ENCODE assay signal across 19 cellular contexts in genomic region chr21:27649323-27649722, GRCh38.
A peak's percentile ranks its signal among the peaks of the same experiment; 100 is the strongest.
DNase-seq lines count a peak whose midpoint lies in the region; ATAC-seq and TF ChIP-seq lines count a peak whose summit lies in the region.
"Had no signal": no experiment of that assay in that cellular context is flagged by ENCODE, and none has a peak within 500 bp of the region (broad histone marks: within the 10 kb centered on the region; RNA-seq: fewer than 3 reads in every experiment).

No MANE protein-coding gene starts in this region.

- H3K9me3 ChIP-seq in CD8-positive, alpha-beta memory T cell (ENCODE audit: low read length) = no peaks in the 10 kb centered on the region
- H3K9me3 ChIP-seq in heart right ventricle = no peaks in the 10 kb centered on the region
- H3K9me3 ChIP-seq: BLaER1, left lung, neutrophil, vagina had no signal

- WGBS in heart right ventricle, 2 donors = 56 to 64% methylated on average over 4 of the region's 4 CpGs

- no peak for ATAC-seq in heart right ventricle
- ATAC-seq: T-helper 17 cell had no signal

- no peaks in the 10 kb centered on the region for H3K27me3 Mint-ChIP-seq in activated T-helper 2 cell treated with anti-CD3 and anti-CD28 coated beads, Interferon-gamma antibody, Interleukin-2, Interleukin-4, amounts not matched to agents 10 μg/mL and 5 μg/mL and 100 μg/mL, durations not matched to agents 14 hours and 24 hours and 36 hours (ENCODE audit: low read depth)
- H3K27me3 Mint-ChIP-seq in CD8-positive, alpha-beta memory T cell = no peaks in the 10 kb centered on the region
- H3K27me3 Mint-ChIP-seq: T-helper 17 cell had no signal

- CTCF ChIA-PET in CD8-positive, alpha-beta memory T cell (lab: Charles Lee) = no interaction called here

- no peak overlapping the region for H3K4me3 Mint-ChIP-seq in activated T-helper 2 cell treated with anti-CD3 and anti-CD28 coated beads, Interferon-gamma antibody, Interleukin-2, Interleukin-4, amounts not matched to agents 10 μg/mL and 5 μg/mL and 100 μg/mL, durations not matched to agents 14 hours and 24 hours and 36 hours (ENCODE audit: low read depth)
- no peak overlapping the region for H3K4me3 Mint-ChIP-seq in CD8-positive, alpha-beta memory T cell
- H3K4me3 Mint-ChIP-seq: activated T-helper 1 cell treated with anti-CD3 and anti-CD28 coated beads, Interleukin-12 subunit alpha, Interleukin-12 subunit beta, Interleukin-2, Interleukin-4 antibody, amounts not matched to agents 30 ng/mL and 10 ng/mL and 1 ng/mL, durations not matched to agents 14 hours and 24 hours and 36 hours; T-helper 17 cell had no signal

- POLR2A ChIA-PET in CD8-positive, alpha-beta memory T cell (lab: Charles Lee) = no interaction called here

- H3K27me3 ChIP-seq in CD8-positive, alpha-beta memory T cell (ENCODE audit: insufficient read depth, low read length, poor library complexity, severe bottlenecking) = no peaks in the 10 kb centered on the region
- H3K27me3 ChIP-seq in heart right ventricle = peaks cover 0 to 5% (median 0%) of the 10 kb centered on the region in 7 donors
- H3K27me3 ChIP-seq: BLaER1, left lung, neutrophil, vagina had no signal

- H3K4me1 ChIP-seq in CD8-positive, alpha-beta memory T cell (ENCODE audit: insufficient read depth, low read length) = no peaks in the 10 kb centered on the region
- no peaks in the 10 kb centered on the region for H3K4me1 ChIP-seq in heart right ventricle
- H3K4me1 ChIP-seq: BLaER1, left lung, vagina had no signal

- TF ChIP-seq CTCF in choroid plexus epithelial cell (conservative IDR thresholded peaks at IDR 0.05; ENCODE audit: low read depth, low read length) = no peak
- no peak for TF ChIP-seq CTCF in heart right ventricle (IDR thresholded peaks at IDR 0.05)

- H3K27ac ChIP-seq in CD8-positive, alpha-beta memory T cell (ENCODE audit: low read depth, low read length) = no peak overlapping the region
- no peak overlapping the region for H3K27ac ChIP-seq in heart right ventricle
- H3K27ac ChIP-seq: BLaER1, left lung, neutrophil, vagina had no signal

- H3K27ac Mint-ChIP-seq in activated T-helper 2 cell treated with anti-CD3 and anti-CD28 coated beads, Interferon-gamma antibody, Interleukin-2, Interleukin-4, amounts not matched to agents 10 μg/mL and 5 μg/mL and 100 μg/mL, durations not matched to agents 14 hours and 24 hours and 36 hours = no peak overlapping the region
- H3K27ac Mint-ChIP-seq in CD8-positive, alpha-beta memory T cell = no peak overlapping the region
- H3K27ac Mint-ChIP-seq: activated T-helper 1 cell treated with anti-CD3 and anti-CD28 coated beads, Interleukin-12 subunit alpha, Interleukin-12 subunit beta, Interleukin-2, Interleukin-4 antibody, amounts not matched to agents 30 ng/mL and 10 ng/mL and 1 ng/mL, durations not matched to agents 14 hours and 24 hours and 36 hours; T-helper 17 cell had no signal

- peak; percentile 52 for DNase-seq in AG08396 (ENCODE audit: low spot score)
- DNase-seq in LHCN-M2 (ENCODE audit: low read depth) = peak; percentile 93
- peak; percentile 91 for DNase-seq in choroid plexus epithelial cell (ENCODE audit: low read depth)
- peak; percentile 87 for DNase-seq in kidney tubule cell (ENCODE audit: low spot score)
- DNase-seq in activated T-helper 2 cell treated with anti-CD3 and anti-CD28 coated beads, Interferon-gamma antibody, Interleukin-2, Interleukin-4, amounts not matched to agents 10 μg/mL and 5 μg/mL and 100 μg/mL, durations not matched to agents 14 hours and 24 hours and 36 hours (ENCODE audit: low spot score) = no peak
- DNase-seq in Kasumi-1 (lab: John Stamatoyannopoulos, UW) = no peak
- no peak for DNase-seq in CD8-positive, alpha-beta memory T cell
- no peak for DNase-seq in heart right ventricle
- DNase-seq: activated CD4-positive, alpha-beta T cell treated with anti-CD3 and anti-CD28 coated beads, Interleukin-2, amount 50 U/mL, for 1 hour; GF-D8; glutamatergic neuron; left lung; MM.1S; stimulated activated CD8-positive, alpha-beta memory T cell treated with anti-CD3 and anti-CD28 coated beads, Interleukin-4, amount 100 ng/mL, for 48 hours; T-helper 17 cell had no signal

- peaks cover 4% of the 10 kb centered on the region for H3K9me3 Mint-ChIP-seq in activated T-helper 2 cell treated with anti-CD3 and anti-CD28 coated beads, Interferon-gamma antibody, Interleukin-2, Interleukin-4, amounts not matched to agents 10 μg/mL and 5 μg/mL and 100 μg/mL, durations not matched to agents 14 hours and 24 hours and 36 hours
- peaks cover 0 to 13% (median 2%) of the 10 kb centered on the region in 5 donors for H3K9me3 Mint-ChIP-seq in CD8-positive, alpha-beta memory T cell
- H3K9me3 Mint-ChIP-seq: activated T-helper 1 cell treated with anti-CD3 and anti-CD28 coated beads, Interleukin-12 subunit alpha, Interleukin-12 subunit beta, Interleukin-2, Interleukin-4 antibody, amounts not matched to agents 30 ng/mL and 10 ng/mL and 1 ng/mL, durations not matched to agents 14 hours and 24 hours and 36 hours had no signal

- H3K36me3 ChIP-seq in CD8-positive, alpha-beta memory T cell (ENCODE audit: insufficient read depth, low read length) = no peaks in the 10 kb centered on the region
- H3K36me3 ChIP-seq in heart right ventricle = no peaks in the 10 kb centered on the region
- H3K36me3 ChIP-seq: BLaER1, left lung, neutrophil, vagina had no signal

- H3K4me3 ChIP-seq in choroid plexus epithelial cell (ENCODE audit: low read depth, low read length) (no peak overlapping the region), heart right ventricle (no peak overlapping the region)
- no peak overlapping the region for H3K4me3 ChIP-seq in CD8-positive, alpha-beta memory T cell (ENCODE audit: low read length)
- H3K4me3 ChIP-seq: BLaER1, left lung, vagina had no signal

- intact Hi-C loops in activated T-helper 2 cell treated with anti-CD3 and anti-CD28 coated beads, Interferon-gamma antibody, Interleukin-2, Interleukin-4, amounts not matched to agents 10 μg/mL and 5 μg/mL and 100 μg/mL, durations not matched to agents 14 hours and 24 hours and 36 hours (cut with micrococcal nuclease) = no loop called here
- intact Hi-C loops in heart right ventricle (cut with DNase I) = no loop called here

- H3K4me1 Mint-ChIP-seq in activated T-helper 2 cell treated with anti-CD3 and anti-CD28 coated beads, Interferon-gamma antibody, Interleukin-2, Interleukin-4, amounts not matched to agents 10 μg/mL and 5 μg/mL and 100 μg/mL, durations not matched to agents 14 hours and 24 hours and 36 hours (ENCODE audit: low read depth) = no peaks in the 10 kb centered on the region
- no peaks in the 10 kb centered on the region for H3K4me1 Mint-ChIP-seq in CD8-positive, alpha-beta memory T cell
- H3K4me1 Mint-ChIP-seq: T-helper 17 cell had no signal

- no peaks in the 10 kb centered on the region for H3K36me3 Mint-ChIP-seq in activated T-helper 2 cell treated with anti-CD3 and anti-CD28 coated beads, Interferon-gamma antibody, Interleukin-2, Interleukin-4, amounts not matched to agents 10 μg/mL and 5 μg/mL and 100 μg/mL, durations not matched to agents 14 hours and 24 hours and 36 hours (ENCODE audit: low read depth)
- H3K36me3 Mint-ChIP-seq in CD8-positive, alpha-beta memory T cell = no peaks in the 10 kb centered on the region

Comparison
In these comparisons a context has a peak if more than half of its experiments do, and no peak if none do; other contexts are left out.
1. DNase-seq: peak in AG08396 (single experiment), LHCN-M2 (single experiment), choroid plexus epithelial cell (single experiment) and kidney tubule cell (single experiment); none in activated T-helper 2 cell treated with anti-CD3 and anti-CD28 coated beads, Interferon-gamma antibody, Interleukin-2, Interleukin-4, amounts not matched to agents 10 μg/mL and 5 μg/mL and 100 μg/mL, durations not matched to agents 14 hours and 24 hours and 36 hours (single experiment), Kasumi-1 (0 of 2), CD8-positive, alpha-beta memory T cell (0 of 5) and heart right ventricle (0 of 2).